Comparison of ENCODE assay signal across 27 cellular contexts in genomic region chr18:4403836-4404235, GRCh38. TPM values are rescaled to one million over a fixed set of nuclear protein-coding genes. Genes with fewer than 3 reads are reported as not detected.
"Had no signal": no experiment of that assay in that cellular context is flagged by ENCODE, and none has a peak within 500 bp of the region (broad histone marks: within the 10 kb centered on the region; RNA-seq: fewer than 3 reads in every experiment).

No MANE protein-coding gene starts in this region.

- H3K4me3 ChIP-seq: ascending aorta, colonic mucosa, esophagus squamous epithelium, gastroesophageal sphincter had no signal

- H3K9me3 Mint-ChIP-seq: activated CD4-positive, alpha-beta T cell treated with anti-CD3 and anti-CD28 coated beads, Interleukin-2, amount 10 ng/mL, durations not matched to agents 7 days and 5 days had no signal

- H3K36me3 ChIP-seq: ascending aorta, brain microvascular endothelial cell, colonic mucosa, esophagus squamous epithelium, gastroesophageal sphincter had no signal

- H3K4me1 ChIP-seq: ascending aorta, colonic mucosa, esophagus squamous epithelium, gastroesophageal sphincter had no signal

- H3K4me1 Mint-ChIP-seq: activated CD4-positive, alpha-beta T cell treated with anti-CD3 and anti-CD28 coated beads, Interleukin-2, amount 10 ng/mL, durations not matched to agents 7 days and 5 days; activated naive CD4-positive, alpha-beta T cell treated with anti-CD3 and anti-CD28 coated beads, Interleukin-2, amount 10 ng/mL, durations not matched to agents 7 days and 5 days; activated naive CD8-positive, alpha-beta T cell treated with anti-CD3 and anti-CD28 coated beads, Interleukin-2, amount 10 ng/mL, durations not matched to agents 7 days and 5 days had no signal

- H3K27me3 Mint-ChIP-seq: activated CD4-positive, alpha-beta memory T cell treated with anti-CD3 and anti-CD28 coated beads, Interleukin-2, amount 10 ng/mL, durations not matched to agents 7 days and 5 days; activated CD4-positive, alpha-beta T cell treated with anti-CD3 and anti-CD28 coated beads, Interleukin-2, amount 10 ng/mL, durations not matched to agents 7 days and 5 days; activated naive CD4-positive, alpha-beta T cell treated with anti-CD3 and anti-CD28 coated beads, Interleukin-2, amount 10 ng/mL, durations not matched to agents 7 days and 5 days; activated naive CD8-positive, alpha-beta T cell treated with anti-CD3 and anti-CD28 coated beads, Interleukin-2, amount 10 ng/mL, durations not matched to agents 7 days and 5 days; activated T-cell treated with anti-CD3 and anti-CD28 coated beads, Interleukin-2, amount 50 U/mL, for 24 hours had no signal

- H3K27ac Mint-ChIP-seq: activated CD4-positive, alpha-beta memory T cell treated with anti-CD3 and anti-CD28 coated beads, Interleukin-2, amount 10 ng/mL, durations not matched to agents 7 days and 5 days; activated CD4-positive, alpha-beta T cell treated with anti-CD3 and anti-CD28 coated beads, Interleukin-2, amount 10 ng/mL, durations not matched to agents 7 days and 5 days; activated naive CD4-positive, alpha-beta T cell treated with anti-CD3 and anti-CD28 coated beads, Interleukin-2, amount 10 ng/mL, durations not matched to agents 7 days and 5 days; activated naive CD4-positive, alpha-beta T cell treated with anti-CD3 and anti-CD28 coated beads, Interleukin-2, amount 50 U/mL, for 72 hours; activated naive CD8-positive, alpha-beta T cell treated with anti-CD3 and anti-CD28 coated beads, Interleukin-2, amount 10 ng/mL, durations not matched to agents 7 days and 5 days; activated T-cell treated with anti-CD3 and anti-CD28 coated beads, Interleukin-2, amount 50 U/mL, for 24 hours; activated T-cell treated with anti-CD3 and anti-CD28 coated beads, Interleukin-2, amount 50 U/mL, for 72 hours had no signal

- ATAC-seq: activated naive CD4-positive, alpha-beta T cell treated with anti-CD3 and anti-CD28 coated beads, Interleukin-2, amount 50 U/mL, for 72 hours; activated T-cell treated with anti-CD3 and anti-CD28 coated beads, Interleukin-2, amount 50 U/mL, for 72 hours; gastroesophageal sphincter had no signal

- H3K27me3 ChIP-seq: ascending aorta, brain microvascular endothelial cell, colonic mucosa, esophagus squamous epithelium, gastroesophageal sphincter had no signal

- DNase-seq: activated CD4-positive, alpha-beta memory T cell treated with anti-CD3 and anti-CD28 coated beads, Interleukin-2, amount 10 ng/mL, durations not matched to agents 7 days and 5 days; activated CD4-positive, alpha-beta T cell treated with anti-CD3 and anti-CD28 coated beads for 1 hour; activated CD4-positive, alpha-beta T cell treated with anti-CD3 and anti-CD28 coated beads for 4 hours; activated CD4-positive, alpha-beta T cell treated with anti-CD3 and anti-CD28 coated beads, Interleukin-2, amount 10 ng/mL, durations not matched to agents 7 days and 5 days; activated CD4-positive, alpha-beta T cell treated with anti-CD3 and anti-CD28 coated beads, Interleukin-2, amount 50 U/mL, for 4 hours; activated CD8-positive, alpha-beta memory T cell treated with anti-CD3 and anti-CD28 coated beads, Interleukin-2, amount 50 U/mL, for 48 hours; activated gamma-delta T cell; activated naive CD4-positive, alpha-beta T cell; activated naive CD4-positive, alpha-beta T cell treated with anti-CD3 and anti-CD28 coated beads, Interleukin-2, amount 10 ng/mL, durations not matched to agents 7 days and 5 days; activated naive CD8-positive, alpha-beta T cell treated with anti-CD3 and anti-CD28 coated beads, Interleukin-2, amount 10 ng/mL, durations not matched to agents 7 days and 5 days; activated T-cell treated with anti-CD3 and anti-CD28 coated beads for 4 hours; activated T-cell treated with anti-CD3 and anti-CD28 coated beads, Interleukin-2, amount 50 U/mL, for 24 hours; activated T-cell treated with anti-CD3 and anti-CD28 coated beads, Interleukin-2, amount 50 U/mL, for 72 hours; brain microvascular endothelial cell; cerebellar nuclear complex; colonic mucosa; effector CD8-positive, alpha-beta T cell; esophagus squamous epithelium; foreskin melanocyte; head of caudate nucleus; T-helper 2 cell had no signal

- H3K36me3 Mint-ChIP-seq: activated naive CD4-positive, alpha-beta T cell treated with anti-CD3 and anti-CD28 coated beads, Interleukin-2, amount 10 ng/mL, durations not matched to agents 7 days and 5 days; activated naive CD4-positive, alpha-beta T cell treated with anti-CD3 and anti-CD28 coated beads, Interleukin-2, amount 50 U/mL, for 72 hours; activated naive CD8-positive, alpha-beta T cell treated with anti-CD3 and anti-CD28 coated beads, Interleukin-2, amount 10 ng/mL, durations not matched to agents 7 days and 5 days had no signal

- H3K27ac ChIP-seq: ascending aorta, brain microvascular endothelial cell, colonic mucosa, epithelial cell of prostate, esophagus squamous epithelium, gastroesophageal sphincter had no signal

- H3K4me3 Mint-ChIP-seq: activated CD4-positive, alpha-beta memory T cell treated with anti-CD3 and anti-CD28 coated beads, Interleukin-2, amount 10 ng/mL, durations not matched to agents 7 days and 5 days; activated CD4-positive, alpha-beta T cell treated with anti-CD3 and anti-CD28 coated beads, Interleukin-2, amount 10 ng/mL, durations not matched to agents 7 days and 5 days; activated naive CD4-positive, alpha-beta T cell treated with anti-CD3 and anti-CD28 coated beads, Interleukin-2, amount 10 ng/mL, durations not matched to agents 7 days and 5 days; activated naive CD8-positive, alpha-beta T cell treated with anti-CD3 and anti-CD28 coated beads, Interleukin-2, amount 10 ng/mL, durations not matched to agents 7 days and 5 days; activated T-cell treated with anti-CD3 and anti-CD28 coated beads, Interleukin-2, amount 50 U/mL, for 24 hours; activated T-cell treated with anti-CD3 and anti-CD28 coated beads, Interleukin-2, amount 50 U/mL, for 72 hours had no signal

- H3K9me3 ChIP-seq: ascending aorta, colonic mucosa, esophagus squamous epithelium, gastroesophageal sphincter had no signal

RNA-seq across cellular contexts. Expression of gene DLGAP1, which starts 51.3 kb away (rescaled TPM):
- total RNA-seq: activated naive CD4-positive, alpha-beta T cell treated with anti-CD3 and anti-CD28 coated beads, Interleukin-2, amount 50 U/mL, for 72 hours; activated naive CD8-positive, alpha-beta T cell treated with anti-CD3 and anti-CD28 coated beads, Interleukin-2, amount 10 ng/mL, durations not matched to agents 7 days and 5 days; bronchial epithelial cell; endothelial cell of umbilical vein had no signal
